ENCODE assay signal across 8 cellular contexts in genomic region chr1:241136401-241136800, GRCh38.
"Had no signal": no experiment of that assay in that cellular context is flagged by ENCODE, and none has a peak within 500 bp of the region (broad histone marks: within the 10 kb centered on the region; RNA-seq: fewer than 3 reads in every experiment).

No MANE protein-coding gene starts in this region.

- ATAC-seq: GM12878 had no signal

- DNase-seq: GDM1, GF-D8 had no signal

- FAIRE-seq: G401.6, GM12878, GM12891, GM12892, GM18507, GM19239 had no signal

- H3K4me3 ChIP-seq: GM12878 had no signal
